Comparison of ENCODE assay signal across 10 cellular contexts in the genomic region with DNA sequence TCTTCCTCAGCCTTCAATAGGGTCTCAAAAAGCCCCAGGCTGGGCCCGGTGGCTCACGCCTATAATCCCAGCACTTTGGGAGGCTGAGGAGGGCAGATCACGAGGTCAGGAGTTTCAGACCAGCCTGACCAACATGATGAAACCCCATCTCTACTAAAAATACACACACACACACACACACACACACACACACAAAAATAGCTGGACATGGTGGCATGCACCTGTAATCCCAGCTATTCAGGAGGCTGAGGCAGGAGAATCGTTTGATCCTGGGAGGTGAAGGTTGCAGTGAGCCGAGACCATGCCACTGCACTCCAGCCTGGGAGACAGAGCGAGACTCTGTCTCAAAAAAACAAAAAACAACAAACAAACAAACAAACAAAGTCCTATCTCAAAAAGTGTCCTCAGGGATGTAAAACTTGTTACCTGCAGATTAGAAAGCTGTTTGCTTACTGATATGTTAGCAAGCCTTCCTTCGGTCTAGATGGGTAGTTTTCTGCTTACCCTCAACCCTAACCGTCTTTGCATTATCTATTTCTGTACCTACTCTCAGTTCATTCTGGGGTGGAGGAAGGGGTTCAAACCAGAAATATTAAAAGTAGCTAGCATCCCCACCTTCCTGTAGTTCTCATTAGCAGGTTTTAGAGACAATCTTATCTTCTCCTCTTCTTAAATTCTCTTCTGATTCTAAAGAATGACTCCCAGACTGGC. TPM values are rescaled to one million over a fixed set of nuclear protein-coding genes. Genes with fewer than 3 reads are reported as not detected.
DNase-seq lines count a peak whose midpoint lies in the region; ATAC-seq and TF ChIP-seq lines count a peak whose summit lies in the region.
"Not testable (repeated sequence)": the region's sequence is repeated elsewhere in the genome, so short reads cannot be mapped to it uniquely, and the experiment has no call there.
"Had no signal": no experiment of that assay in that cellular context is flagged by ENCODE, and none has a peak within 500 bp of the region (broad histone marks: within the 10 kb centered on the region; RNA-seq: fewer than 3 reads in every experiment).

No MANE protein-coding gene starts in this region.

- H3K4me1 ChIP-seq in CD8-positive, alpha-beta T cell (ENCODE audit: insufficient read depth, low read length), result peaks cover 45% of the 10 kb centered on the region
- H3K4me1 ChIP-seq in OCI-LY1 (ENCODE audit: insufficient read depth, low read length, severe bottlenecking), result peaks cover 99% of the 10 kb centered on the region
- H3K4me1 ChIP-seq in naive thymus-derived CD4-positive, alpha-beta T cell (ENCODE audit: control insufficient read depth in 2 of 2, insufficient read depth in 2 of 2, low read length in 2 of 2), result peaks cover 11 to 15% of the 10 kb centered on the region in 2 donors

- not testable (repeated sequence) for H3K36me3 ChIP-seq in CD8-positive, alpha-beta T cell (ENCODE audit: insufficient read depth, low read length); OCI-LY1 (ENCODE audit: insufficient read depth, low read length); naive thymus-derived CD4-positive, alpha-beta T cell (ENCODE audit: control insufficient read depth in 2 of 3, insufficient read depth in 3 of 3, low read length in 3 of 3)

- H3K79me2 ChIP-seq in OCI-LY1 (ENCODE audit: insufficient read depth, low read length), result 0 out of 2 replicates have a peak, but pooled peaks cover 12% of the 10 kb centered on the region

- CTCF ChIA-PET in CD8-positive, alpha-beta T cell (lab: Charles Lee), result interaction anchor here (1.2 to 3.5 kb wide), 7 partner anchors 12 to 32 kb away, joined by 3 to 15 read pairs (median 5); no protein-coding TSS in a partner anchor
- CTCF ChIA-PET in naive thymus-derived CD4-positive, alpha-beta T cell (lab: Charles Lee), result interaction anchor here (0.6 to 2.0 kb wide), 9 partner anchors 8 to 31 kb away, joined by 3 to 6 read pairs (median 4); no protein-coding TSS in a partner anchor

- peak overlapping the region; percentile 73 for H3K4me2 ChIP-seq in OCI-LY1 (ENCODE audit: low read length)

- not testable (repeated sequence) for H3K9me2 ChIP-seq in OCI-LY1 (ENCODE audit: low read depth, low read length)

- peaks cover 67% of the 10 kb centered on the region for H3K4me1 Mint-ChIP-seq in CD8-positive, alpha-beta T cell (ENCODE audit: low read depth)
- H3K4me1 Mint-ChIP-seq in activated T-helper 2 cell treated with anti-CD3 and anti-CD28 coated beads, Interferon-gamma antibody, Interleukin-2, Interleukin-4, amounts not matched to agents 10 μg/mL and 5 μg/mL and 100 μg/mL, durations not matched to agents 14 hours and 24 hours and 36 hours (ENCODE audit: low read depth), result peaks cover 61% of the 10 kb centered on the region
- H3K4me1 Mint-ChIP-seq in naive thymus-derived CD4-positive, alpha-beta T cell, result peaks cover 51 to 84% (median 66%) of the 10 kb centered on the region in 7 donors
- H3K4me1 Mint-ChIP-seq in stimulated activated naive CD8-positive, alpha-beta T cell treated with anti-CD3 and anti-CD28 coated beads, Interleukin-15, Interleukin-2, amounts not matched to agents 100 ng/mL and 50 ng/mL, for 24 hours (ENCODE audit: low read depth), result peaks cover 83% of the 10 kb centered on the region

- peak overlapping the region; percentile 85 for H3K9ac ChIP-seq in OCI-LY1 (ENCODE audit: low read length)

- not testable (repeated sequence) for DNase-seq in CD8-positive, alpha-beta T cell; activated T-helper 2 cell treated with anti-CD3 and anti-CD28 coated beads, Interferon-gamma antibody, Interleukin-2, Interleukin-4, amounts not matched to agents 10 μg/mL and 5 μg/mL and 100 μg/mL, durations not matched to agents 14 hours and 24 hours and 36 hours (ENCODE audit: low spot score); naive thymus-derived CD4-positive, alpha-beta T cell

- H3K9me3 Mint-ChIP-seq in CD8-positive, alpha-beta T cell; activated T-helper 2 cell treated with anti-CD3 and anti-CD28 coated beads, Interferon-gamma antibody, Interleukin-2, Interleukin-4, amounts not matched to agents 10 μg/mL and 5 μg/mL and 100 μg/mL, durations not matched to agents 14 hours and 24 hours and 36 hours; naive thymus-derived CD4-positive, alpha-beta T cell; stimulated activated naive CD8-positive, alpha-beta T cell treated with anti-CD3 and anti-CD28 coated beads, Interleukin-15, Interleukin-2, amounts not matched to agents 100 ng/mL and 50 ng/mL, for 24 hours: not testable (repeated sequence)

- TF ChIP-seq CTCF in CD8-positive, alpha-beta T cell (IDR thresholded peaks at IDR 0.05); OCI-LY1 (IDR thresholded peaks at IDR 0.05; ENCODE audit: low read length): not testable (repeated sequence)

- not testable (repeated sequence) for H4K20me1 ChIP-seq in OCI-LY1 (ENCODE audit: insufficient read depth, low read length)

- peaks cover 10% of the 10 kb centered on the region for H3F3A ChIP-seq in OCI-LY1 (ENCODE audit: insufficient read depth, low read length)

- not testable (repeated sequence) for H3K4me3 Mint-ChIP-seq in CD8-positive, alpha-beta T cell; activated T-helper 2 cell treated with anti-CD3 and anti-CD28 coated beads, Interferon-gamma antibody, Interleukin-2, Interleukin-4, amounts not matched to agents 10 μg/mL and 5 μg/mL and 100 μg/mL, durations not matched to agents 14 hours and 24 hours and 36 hours (ENCODE audit: low read depth); naive thymus-derived CD4-positive, alpha-beta T cell; stimulated activated naive CD8-positive, alpha-beta T cell treated with anti-CD3 and anti-CD28 coated beads, Interleukin-15, Interleukin-2, amounts not matched to agents 100 ng/mL and 50 ng/mL, for 24 hours

- H3K4me3 ChIP-seq in CD8-positive, alpha-beta T cell (ENCODE audit: low read depth, low read length); naive thymus-derived CD4-positive, alpha-beta T cell (ENCODE audit: low read length): not testable (repeated sequence)
- peak overlapping the region; percentile 49 for H3K4me3 ChIP-seq in OCI-LY1 (ENCODE audit: low read depth, low read length, poor library complexity, severe bottlenecking)

- not testable (repeated sequence) for H2AFZ ChIP-seq in OCI-LY1 (ENCODE audit: low read length)

- not testable (repeated sequence) for H3K36me3 Mint-ChIP-seq in CD8-positive, alpha-beta T cell; activated T-helper 2 cell treated with anti-CD3 and anti-CD28 coated beads, Interferon-gamma antibody, Interleukin-2, Interleukin-4, amounts not matched to agents 10 μg/mL and 5 μg/mL and 100 μg/mL, durations not matched to agents 14 hours and 24 hours and 36 hours (ENCODE audit: low read depth); naive thymus-derived CD4-positive, alpha-beta T cell; stimulated activated naive CD8-positive, alpha-beta T cell treated with anti-CD3 and anti-CD28 coated beads, Interleukin-15, Interleukin-2, amounts not matched to agents 100 ng/mL and 50 ng/mL, for 24 hours (ENCODE audit: low read depth)

- not testable (repeated sequence) for H3K9me3 ChIP-seq in CD8-positive, alpha-beta T cell (ENCODE audit: low read length); OCI-LY1 (ENCODE audit: low read length); naive thymus-derived CD4-positive, alpha-beta T cell (ENCODE audit: control insufficient read depth in 2 of 3, low read length in 3 of 3)

- not testable (repeated sequence) for H3K27me3 ChIP-seq in CD8-positive, alpha-beta T cell (ENCODE audit: insufficient read depth, low read length); OCI-LY1 (ENCODE audit: insufficient read depth, low read length); naive thymus-derived CD4-positive, alpha-beta T cell (ENCODE audit: control insufficient read depth in 2 of 2, insufficient read depth in 2 of 2, low read length in 2 of 2)

- intact Hi-C loops in CD8-positive, alpha-beta T cell (cut with DNase I, micrococcal nuclease); activated T-helper 2 cell treated with anti-CD3 and anti-CD28 coated beads, Interferon-gamma antibody, Interleukin-2, Interleukin-4, amounts not matched to agents 10 μg/mL and 5 μg/mL and 100 μg/mL, durations not matched to agents 14 hours and 24 hours and 36 hours (cut with micrococcal nuclease): not testable (repeated sequence)
- intact Hi-C loops in naive thymus-derived CD4-positive, alpha-beta T cell (cut with micrococcal nuclease), result loop anchor here in 1 of 2 donors (10.0 kb wide), 1 partner anchor 1985 kb away; no protein-coding TSS in a partner anchor

- not testable (repeated sequence) for H3K27me3 Mint-ChIP-seq in CD8-positive, alpha-beta T cell (ENCODE audit: low read depth); activated T-helper 2 cell treated with anti-CD3 and anti-CD28 coated beads, Interferon-gamma antibody, Interleukin-2, Interleukin-4, amounts not matched to agents 10 μg/mL and 5 μg/mL and 100 μg/mL, durations not matched to agents 14 hours and 24 hours and 36 hours (ENCODE audit: low read depth); naive thymus-derived CD4-positive, alpha-beta T cell; stimulated activated naive CD8-positive, alpha-beta T cell treated with anti-CD3 and anti-CD28 coated beads, Interleukin-15, Interleukin-2, amounts not matched to agents 100 ng/mL and 50 ng/mL, for 24 hours

- not testable (repeated sequence) for H3K27ac ChIP-seq in CD8-positive, alpha-beta T cell (ENCODE audit: low read depth, low read length)
- H3K27ac ChIP-seq in OCI-LY1 (ENCODE audit: low read depth, low read length, poor library complexity, severe bottlenecking), result peak overlapping the region; percentile 100
- H3K27ac ChIP-seq in naive thymus-derived CD4-positive, alpha-beta T cell (ENCODE audit: low read depth, low read length), result peak overlapping the region; percentile 3

- not testable (repeated sequence) for ATAC-seq in CD8-positive, alpha-beta T cell; naive thymus-derived CD4-positive, alpha-beta T cell
- ATAC-seq in GM18511 (IDR thresholded peaks at IDR 0.05; ENCODE audit: unreplicated experiment), result peak; percentile 53
- ATAC-seq in GM21381 (IDR thresholded peaks at IDR 0.05; ENCODE audit: unreplicated experiment), result peak; percentile 14
- ATAC-seq in HG02852 (IDR thresholded peaks at IDR 0.05; ENCODE audit: unreplicated experiment), result peak; percentile 40

- POLR2A ChIA-PET in CD8-positive, alpha-beta T cell (lab: Charles Lee), result interaction anchor here (1.0 to 3.4 kb wide), 4 partner anchors 10 to 27 kb away, joined by 3 to 30 read pairs (median 4); no protein-coding TSS in a partner anchor
- POLR2A ChIA-PET in naive thymus-derived CD4-positive, alpha-beta T cell (lab: Charles Lee), result interaction anchor here (0.6 to 2.8 kb wide), 11 partner anchors 8 to 39 kb away, joined by 3 to 14 read pairs (median 6); no protein-coding TSS in a partner anchor

- H3K27ac Mint-ChIP-seq in CD8-positive, alpha-beta T cell, result peak overlapping the region; percentile 43
- H3K27ac Mint-ChIP-seq in activated T-helper 2 cell treated with anti-CD3 and anti-CD28 coated beads, Interferon-gamma antibody, Interleukin-2, Interleukin-4, amounts not matched to agents 10 μg/mL and 5 μg/mL and 100 μg/mL, durations not matched to agents 14 hours and 24 hours and 36 hours, result peak overlapping the region; percentile 10
- H3K27ac Mint-ChIP-seq in naive thymus-derived CD4-positive, alpha-beta T cell, result peak overlapping the region in 7 of 9 donors; percentile 1 to 86 (median 57)
- H3K27ac Mint-ChIP-seq in stimulated activated naive CD8-positive, alpha-beta T cell treated with anti-CD3 and anti-CD28 coated beads, Interleukin-15, Interleukin-2, amounts not matched to agents 100 ng/mL and 50 ng/mL, for 24 hours, result peak overlapping the region; percentile 30

RNA-seq across cellular contexts. Expression of a gene that starts 5.4 kb away (rescaled TPM):
- 100 to 1,000 TPM; 751 to 765 TPM for total RNA-seq in CD8-positive, alpha-beta T cell
- 98.1 and 98.8 TPM in 2 replicates for total RNA-seq in activated T-helper 2 cell treated with anti-CD3 and anti-CD28 coated beads, Interferon-gamma antibody, Interleukin-2, Interleukin-4, amounts not matched to agents 10 μg/mL and 5 μg/mL and 100 μg/mL, durations not matched to agents 14 hours and 24 hours and 36 hours
- total RNA-seq in naive thymus-derived CD4-positive, alpha-beta T cell, result 100 to 1,000 TPM; 141 to 654 (median 241) TPM
- 100 to 1,000 TPM; 118 to 211 TPM for polyA plus RNA-seq in naive thymus-derived CD4-positive, alpha-beta T cell

RNA-seq across cellular contexts. Expression of a gene that starts 51.0 kb away (rescaled TPM):
- total RNA-seq in CD8-positive, alpha-beta T cell, result not detected
- 4.0 and 5.4 TPM in 2 replicates for total RNA-seq in activated T-helper 2 cell treated with anti-CD3 and anti-CD28 coated beads, Interferon-gamma antibody, Interleukin-2, Interleukin-4, amounts not matched to agents 10 μg/mL and 5 μg/mL and 100 μg/mL, durations not matched to agents 14 hours and 24 hours and 36 hours
- total RNA-seq in naive thymus-derived CD4-positive, alpha-beta T cell, result not detected
- polyA plus RNA-seq in naive thymus-derived CD4-positive, alpha-beta T cell, result not detected
- total RNA-seq: MCF 10A; T-helper 2 cell treated with Interferon-gamma antibody and Interleukin-4, amounts not matched to agents 100 ng/mL and 5 ng/mL, for 36 hours had no signal
